Comparison of ENCODE assay signal across 9 cellular contexts in genomic region chr3:46662771-46663551, GRCh38. TPM values are rescaled to one million over a fixed set of nuclear protein-coding genes. Genes with fewer than 3 reads are reported as not detected.
A peak's percentile ranks its signal among the peaks of the same experiment; 100 is the strongest.
DNase-seq lines count a peak whose midpoint lies in the region; ATAC-seq and TF ChIP-seq lines count a peak whose summit lies in the region.
"Had no signal": no experiment of that assay in that cellular context is flagged by ENCODE, and none has a peak within 500 bp of the region (broad histone marks: within the 10 kb centered on the region; RNA-seq: fewer than 3 reads in every experiment).

No MANE protein-coding gene starts in this region.

- no peak overlapping the region for H3K9ac ChIP-seq in GM23248

- no peak for TF ChIP-seq CTCF in psoas muscle (IDR thresholded peaks at IDR 0.05)

- peak overlapping the region; percentile 27 for H3K4me2 ChIP-seq in GM23248 (ENCODE audit: unreplicated experiment)

- in situ Hi-C loops in GM23248 (cut with MboI): no loop called here

- H3K36me3 ChIP-seq in GM23248 (ENCODE audit: low read depth) (no peaks in the 10 kb centered on the region), psoas muscle (ENCODE audit: insufficient read depth in 1 of 2, low read depth in 1 of 2) (no peaks in the 10 kb centered on the region)

- no peaks in the 10 kb centered on the region for H3K9me3 ChIP-seq in GM23248 (ENCODE audit: low read depth)
- H3K9me3 ChIP-seq in psoas muscle: no peaks in the 10 kb centered on the region

- 37 to 38% methylated on average over 17 of the region's 17 CpGs for WGBS in GM23248 (ENCODE audit: low coverage in 1 of 2, low lambda C conversion rate in 2 of 2, missing lambda C conversion rate in 2 of 2), 2 experiments
- 27 to 35% (median 31%) methylated on average over 16 to 17 of the region's 17 CpGs for WGBS in psoas muscle, 3 donors

- no peaks in the 10 kb centered on the region for H3K9me2 ChIP-seq in GM23248 (ENCODE audit: insufficient read depth)

- H3K27ac ChIP-seq in GM23248 (no peak overlapping the region), psoas muscle (no peak overlapping the region)

- H2AFZ ChIP-seq in GM23248: no peak overlapping the region

- intact Hi-C loops in psoas muscle (cut with DNase I): no loop called here

- H4K20me1 ChIP-seq in GM23248 (ENCODE audit: insufficient read depth): no peaks in the 10 kb centered on the region

- no peak overlapping the region for H3K4me3 ChIP-seq in GM23248
- no peak overlapping the region for H3K4me3 ChIP-seq in psoas muscle

- ATAC-seq in psoas muscle: peak; percentile 34 to 59 (median 36)
- no peak for ATAC-seq in GM18498 (IDR thresholded peaks at IDR 0.05; ENCODE audit: unreplicated experiment)
- no peak for ATAC-seq in GM19463 (IDR thresholded peaks at IDR 0.05; ENCODE audit: unreplicated experiment)

- H3K27me3 ChIP-seq in GM23248 (replicated peaks; ENCODE audit: insufficient read depth) (no peaks in the 10 kb centered on the region), psoas muscle (ENCODE audit: insufficient read depth in 3 of 3, low read length in 2 of 3) (no peaks in the 10 kb centered on the region)

- peaks cover 4% of the 10 kb centered on the region; the same call in 1 of the 2 replicates for H3K4me1 ChIP-seq in GM23248 (ENCODE audit: insufficient read depth)
- H3K4me1 ChIP-seq in psoas muscle: peaks cover 23% of the 10 kb centered on the region

- DNase-seq in GM23248 (peak; percentile 81), RPMI7951 (ENCODE audit: low read depth) (peak; percentile 78), glomerular visceral epithelial cell (ENCODE audit: extremely low spot score) (peak; percentile 17), psoas muscle (peak; percentile 67 to 85), GDM1 (lab: John Stamatoyannopoulos, UW) (no peak), NCI-H524 treated with DMSO at 0.1 percent for 48 hours (lab: John Stamatoyannopoulos, UW) (no peak)

- H3K79me2 ChIP-seq in GM23248 (ENCODE audit: insufficient read depth): no peaks in the 10 kb centered on the region

- H3F3A ChIP-seq in GM23248 (ENCODE audit: insufficient read depth): no peaks in the 10 kb centered on the region

RNA-seq across cellular contexts. Expression of gene ALS2CL, which starts 30.5 kb away (rescaled TPM):
- total RNA-seq in GM23248 (2014; rRNA removed; shearing (Covaris generic)): 3.1 and 3.4 TPM in 2 replicates
- polyA plus RNA-seq in GM23248 (2016; fragmentation: Nextera tagmentation; extraction: Ambion mirVana) (1.2 and 2.0 TPM in 2 replicates), psoas muscle (1 to 10 TPM; 5.2 to 6.6 (median 5.5) TPM)
- 0.59 and 1.2 TPM in 2 replicates for total RNA-seq in RPMI7951 (2014; rRNA removed; shearing (Covaris generic))
- 10 to 100 TPM in 1 of 4 donors, 1 to 10 TPM in 3; 5.0 to 10.1 (median 8.0) TPM for total RNA-seq in psoas muscle

RNA-seq across cellular contexts. Expression of gene TMIE, which starts 38.2 kb away (rescaled TPM):
- total RNA-seq in GM23248 (2014; rRNA removed; shearing (Covaris generic)): 0.11 TPM in 1 of 2 replicates, not detected in the other
- 0.19 TPM in 1 of 2 replicates, not detected in the other for polyA plus RNA-seq in GM23248 (2016; fragmentation: Nextera tagmentation; extraction: Ambion mirVana)
- total RNA-seq in RPMI7951 (2014; rRNA removed; shearing (Covaris generic)): 0.10 TPM in 1 of 2 replicates, not detected in the other
- total RNA-seq in psoas muscle: 1 to 10 TPM in 1 of 4 donors, under 1 TPM in 3; 0.27 to 2.2 (median 0.33) TPM
- polyA plus RNA-seq in psoas muscle: 1 to 10 TPM in 1 of 3 donors, under 1 TPM in 2; 0.40 to 1.1 (median 0.65) TPM
- polyA plus RNA-seq: neural cell had no signal

RNA-seq across cellular contexts. Expression of gene FAM240A, which starts 50.6 kb away (rescaled TPM):
- total RNA-seq in GM23248 (2014; rRNA removed; shearing (Covaris generic)): not detected in 2 replicates
- not detected in 2 replicates for polyA plus RNA-seq in GM23248 (2016; fragmentation: Nextera tagmentation; extraction: Ambion mirVana)
- total RNA-seq in RPMI7951 (2014; rRNA removed; shearing (Covaris generic)): not detected in 2 replicates
- under 1 TPM in 1 of 4 donors, not detected in 3; 0.96 TPM for total RNA-seq in psoas muscle
- under 1 TPM; 0.01 to 0.14 (median 0.04) TPM for polyA plus RNA-seq in psoas muscle
- polyA plus RNA-seq: neural cell had no signal

RNA-seq across cellular contexts. Expression of gene PRSS50, which starts 54.7 kb away (rescaled TPM):
- not detected in 2 replicates for total RNA-seq in GM23248 (2014; rRNA removed; shearing (Covaris generic))
- polyA plus RNA-seq in GM23248 (2016; fragmentation: Nextera tagmentation; extraction: Ambion mirVana): not detected in 2 replicates
- not detected in 2 replicates for total RNA-seq in RPMI7951 (2014; rRNA removed; shearing (Covaris generic))
- total RNA-seq in psoas muscle: under 1 TPM in 3 of 4 donors, not detected in 1; 0.12 to 0.34 (median 0.23) TPM
- polyA plus RNA-seq in psoas muscle: under 1 TPM; 0.01 to 0.15 (median 0.07) TPM
- polyA plus RNA-seq: neural cell had no signal

Comparison
In these comparisons a context has a peak if more than half of its experiments do, and no peak if none do; other contexts are left out.
1. DNase-seq: peak in GM23248 (single experiment), RPMI7951 (single experiment), glomerular visceral epithelial cell (single experiment) and psoas muscle (2 of 2); none in GDM1 (single experiment) and NCI-H524 treated with DMSO at 0.1 percent for 48 hours (single experiment).
2. ATAC-seq: peak in psoas muscle (4 of 4); none in GM18498 (single experiment) and GM19463 (single experiment).